In genomic region chr2:152200562-152201465, GRCh38 we compare ENCODE assay signal across 8 cellular contexts. TPM values are rescaled to one million over a fixed set of nuclear protein-coding genes. Genes with fewer than 3 reads are reported as not detected.
DNase-seq lines count a peak whose midpoint lies in the region; ATAC-seq and TF ChIP-seq lines count a peak whose summit lies in the region.

No MANE protein-coding gene starts in this region.

- no peaks in the 10 kb centered on the region for H3K36me3 ChIP-seq in DND-41 (ENCODE audit: insufficient read depth, low read length)
- no peaks in the 10 kb centered on the region for H3K36me3 ChIP-seq in skeletal muscle satellite cell (ENCODE audit: insufficient read depth, low read length)
- H3K36me3 ChIP-seq in CD8-positive, alpha-beta T cell (ENCODE audit: insufficient read depth, low read length), result no peaks in the 10 kb centered on the region

- H3K79me2 ChIP-seq in DND-41 (ENCODE audit: insufficient read depth, low read length), result no peaks in the 10 kb centered on the region

- H3K36me3 Mint-ChIP-seq in CD8-positive, alpha-beta T cell, result no peaks in the 10 kb centered on the region

- CTCF ChIA-PET in CD8-positive, alpha-beta T cell (lab: Charles Lee), result no interaction called here

- no peaks in the 10 kb centered on the region for H3K9me3 ChIP-seq in DND-41 (ENCODE audit: insufficient read depth, low read length, severe bottlenecking)
- no peaks in the 10 kb centered on the region for H3K9me3 ChIP-seq in skeletal muscle satellite cell (replicated peaks; ENCODE audit: low read length)
- H3K9me3 ChIP-seq in CD8-positive, alpha-beta T cell (ENCODE audit: low read length), result no peaks in the 10 kb centered on the region

- no peak overlapping the region for H3K4me3 Mint-ChIP-seq in CD8-positive, alpha-beta T cell

- peaks cover 4% of the 10 kb centered on the region for H3K27me3 ChIP-seq in DND-41 (ENCODE audit: insufficient read depth, low read length, poor library complexity)
- no peaks in the 10 kb centered on the region for H3K27me3 ChIP-seq in skeletal muscle satellite cell (ENCODE audit: control insufficient read depth, insufficient read depth, low read length)
- H3K27me3 ChIP-seq in CD8-positive, alpha-beta T cell (ENCODE audit: insufficient read depth, low read length), result no peaks in the 10 kb centered on the region

- POLR2A ChIA-PET in CD8-positive, alpha-beta T cell (lab: Charles Lee), result no interaction called here

- no peak overlapping the region for H3K27ac ChIP-seq in DND-41 (ENCODE audit: low read length)
- no peak overlapping the region for H3K27ac ChIP-seq in CD8-positive, alpha-beta T cell (ENCODE audit: low read depth, low read length)

- TF ChIP-seq CTCF in DND-41 (IDR thresholded peaks at IDR 0.05; ENCODE audit: borderline replicate concordance, extremely low read depth, low read length, poor library complexity, severe bottlenecking), result no peak
- TF ChIP-seq CTCF in WI38 (IDR thresholded peaks at IDR 0.05; ENCODE audit: low read depth, low read length), result no peak
- TF ChIP-seq CTCF in CD8-positive, alpha-beta T cell (IDR thresholded peaks at IDR 0.05), result no peak

- H3K4me1 ChIP-seq in DND-41 (ENCODE audit: insufficient read depth, low read length), result no peaks in the 10 kb centered on the region
- peaks cover 18% of the 10 kb centered on the region for H3K4me1 ChIP-seq in skeletal muscle satellite cell (ENCODE audit: control insufficient read depth, insufficient read depth, low read length)
- H3K4me1 ChIP-seq in CD8-positive, alpha-beta T cell (ENCODE audit: insufficient read depth, low read length), result no peaks in the 10 kb centered on the region

- H3K4me3 ChIP-seq in DND-41 (ENCODE audit: low read depth in 1 of 2, low read length in 2 of 2), result no peak overlapping the region
- peak overlapping the region; percentile 37 for H3K4me3 ChIP-seq in WI38 (ENCODE audit: low read depth, low read length)
- H3K4me3 ChIP-seq in skeletal muscle satellite cell (ENCODE audit: low read length), result peak overlapping the region; percentile 56
- no peak overlapping the region for H3K4me3 ChIP-seq in CD8-positive, alpha-beta T cell (ENCODE audit: low read depth, low read length)

- ATAC-seq in DND-41 (ENCODE audit: insufficient read depth, low read depth) (peak; percentile 82), HG03045 (IDR thresholded peaks at IDR 0.05; ENCODE audit: unreplicated experiment) (no peak)
- no peak for ATAC-seq in CD8-positive, alpha-beta T cell

- intact Hi-C loops in cardiac septum (cut with DNase I), result no loop called here
- intact Hi-C loops in CD8-positive, alpha-beta T cell (cut with DNase I, micrococcal nuclease), result no loop called here

- H2AFZ ChIP-seq in DND-41 (ENCODE audit: low read depth, low read length), result no peak overlapping the region

- DNase-seq in DND-41 (peak; percentile 26), HS-5 (ENCODE audit: low read depth) (peak; percentile 93), cardiac septum (ENCODE audit: low spot score) (peak; percentile 85), retina (no peak)
- DNase-seq in CD8-positive, alpha-beta T cell, result no peak

- peaks cover 21% of the 10 kb centered on the region for H3K27me3 Mint-ChIP-seq in CD8-positive, alpha-beta T cell (ENCODE audit: low read depth)

- H3K9ac ChIP-seq in DND-41 (ENCODE audit: low read depth, low read length), result no peak overlapping the region
- peak overlapping the region; percentile 61 for H3K9ac ChIP-seq in skeletal muscle satellite cell (ENCODE audit: low read depth, low read length)

- no peaks in the 10 kb centered on the region for H3K4me1 Mint-ChIP-seq in CD8-positive, alpha-beta T cell (ENCODE audit: low read depth)

- no peaks in the 10 kb centered on the region for H3K9me3 Mint-ChIP-seq in CD8-positive, alpha-beta T cell

- H3K27ac Mint-ChIP-seq in CD8-positive, alpha-beta T cell, result no peak overlapping the region

- no peaks in the 10 kb centered on the region for H4K20me1 ChIP-seq in DND-41 (ENCODE audit: insufficient read depth, low read length)

- no peak overlapping the region for H3K4me2 ChIP-seq in DND-41 (ENCODE audit: insufficient read depth, low read length)
- peak overlapping the region; percentile 80 for H3K4me2 ChIP-seq in skeletal muscle satellite cell (ENCODE audit: low read length)

RNA-seq across cellular contexts. Expression of gene STAM2, which starts 25.3 kb away (rescaled TPM):
- 28.9 TPM for total RNA-seq in cardiac septum
- 24.6 and 26.9 TPM in 2 replicates for total RNA-seq in skeletal muscle satellite cell (2012; rRNA removed)
- 1 to 10 TPM; 3.2 to 5.7 TPM for total RNA-seq in CD8-positive, alpha-beta T cell

Comparison
In these comparisons a context has a peak if more than half of its experiments do, and no peak if none do; other contexts are left out.
1. DNase-seq: peak in DND-41 (single experiment), HS-5 (single experiment) and cardiac septum (single experiment); none in CD8-positive, alpha-beta T cell (0 of 7) and retina (single experiment).
2. H3K4me3 ChIP-seq: peak in WI38 (single experiment) and skeletal muscle satellite cell (single experiment); none in DND-41 (0 of 2) and CD8-positive, alpha-beta T cell (single experiment).